Comparison of ENCODE assay signal across 11 cellular contexts in the genomic region with DNA sequence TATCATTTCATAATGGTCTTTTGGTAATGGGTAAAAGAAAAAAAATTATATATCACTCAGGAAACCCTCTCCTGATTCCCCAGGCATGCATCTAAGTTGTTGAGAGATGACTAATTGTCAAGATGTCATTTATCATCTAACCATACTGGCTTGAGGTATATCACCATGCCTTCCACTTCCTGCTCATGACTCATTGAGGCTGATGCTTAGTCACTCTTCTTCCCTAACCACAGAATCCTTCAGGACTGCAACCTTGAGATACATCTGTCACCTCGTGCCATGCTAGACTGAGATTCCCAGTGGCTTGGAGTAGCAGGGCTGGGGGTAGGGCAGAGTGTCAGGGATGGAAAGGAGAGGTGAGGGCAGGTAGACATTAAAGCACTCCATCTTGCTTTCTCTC.
DNase-seq lines count a peak whose midpoint lies in the region; ATAC-seq lines count a peak whose summit lies in the region.
"Had no signal": no experiment of that assay in that cellular context is flagged by ENCODE, and none has a peak within 500 bp of the region (broad histone marks: within the 10 kb centered on the region; RNA-seq: fewer than 3 reads in every experiment).

No MANE protein-coding gene starts in this region.

- H3K36me3 Mint-ChIP-seq in activated CD8-positive, alpha-beta T cell treated with anti-CD3 and anti-CD28 coated beads, Interleukin-2, amount 10 ng/mL, durations not matched to agents 7 days and 5 days (ENCODE audit: low read depth) = no peaks in the 10 kb centered on the region

- peaks cover 18% of the 10 kb centered on the region for H3K9me3 Mint-ChIP-seq in activated CD8-positive, alpha-beta T cell treated with anti-CD3 and anti-CD28 coated beads, Interleukin-2, amount 10 ng/mL, durations not matched to agents 7 days and 5 days (ENCODE audit: insufficient read depth)
- H3K9me3 Mint-ChIP-seq: activated T-cell treated with anti-CD3 and anti-CD28 coated beads, Interleukin-2, amount 50 U/mL, for 4 hours had no signal

- DNase-seq in SKM-1 (lab: John Stamatoyannopoulos, UW; ENCODE audit: unreplicated experiment) (peak; percentile 1), SKM-1 treated with dmso at 0.1 percent for 144 hours (lab: John Stamatoyannopoulos, UW; ENCODE audit: unreplicated experiment) (no peak), NCI-H2171 (lab: John Stamatoyannopoulos, UW) (peak; percentile 0), dermis blood vessel endothelial cell (peak; percentile 53), smooth muscle cell of the brain vasculature (ENCODE audit: low read depth, low spot score) (peak; percentile 23), T-helper 1 cell (no peak)
- no peak for DNase-seq in activated CD8-positive, alpha-beta T cell treated with anti-CD3 and anti-CD28 coated beads, Interleukin-2, amount 10 ng/mL, durations not matched to agents 7 days and 5 days
- DNase-seq in stimulated activated naive CD8-positive, alpha-beta T cell treated with anti-CD3 and anti-CD28 coated beads, Interleukin-15, Interleukin-2, amounts not matched to agents 100 U/mL and 50 U/mL, for 24 hours = no peak
- DNase-seq: activated T-cell treated with anti-CD3 and anti-CD28 coated beads, Interleukin-2, amount 50 U/mL, for 4 hours; immature natural killer cell; stimulated activated CD4-positive, alpha-beta T cell treated with anti-CD3 and anti-CD28 coated beads, Interleukin-1b, Interleukin-23, amount 100 ng/mL, for 48 hours had no signal

- ATAC-seq in activated CD8-positive, alpha-beta T cell treated with anti-CD3 and anti-CD28 coated beads, Interleukin-2, amount 10 ng/mL, durations not matched to agents 7 days and 5 days = no peak
- ATAC-seq in stimulated activated naive CD8-positive, alpha-beta T cell treated with anti-CD3 and anti-CD28 coated beads, Interleukin-15, Interleukin-2, amounts not matched to agents 100 U/mL and 50 U/mL, for 24 hours = no peak
- ATAC-seq: activated T-cell treated with anti-CD3 and anti-CD28 coated beads, Interleukin-2, amount 50 U/mL, for 4 hours had no signal

- CTCF ChIA-PET in activated CD8-positive, alpha-beta T cell treated with anti-CD3 and anti-CD28 coated beads, Interleukin-2, amount 10 ng/mL, durations not matched to agents 7 days and 5 days (lab: Charles Lee) = no interaction called here

- H3K27ac Mint-ChIP-seq in activated CD8-positive, alpha-beta T cell treated with anti-CD3 and anti-CD28 coated beads, Interleukin-2, amount 10 ng/mL, durations not matched to agents 7 days and 5 days = no peak overlapping the region
- H3K27ac Mint-ChIP-seq: immature natural killer cell had no signal

- H3K4me1 Mint-ChIP-seq in activated CD8-positive, alpha-beta T cell treated with anti-CD3 and anti-CD28 coated beads, Interleukin-2, amount 10 ng/mL, durations not matched to agents 7 days and 5 days (ENCODE audit: low read depth) = no peaks in the 10 kb centered on the region
- H3K4me1 Mint-ChIP-seq: immature natural killer cell had no signal

- POLR2A ChIA-PET in activated CD8-positive, alpha-beta T cell treated with anti-CD3 and anti-CD28 coated beads, Interleukin-2, amount 10 ng/mL, durations not matched to agents 7 days and 5 days (lab: Charles Lee) = no interaction called here

- no peaks in the 10 kb centered on the region for H3K27me3 Mint-ChIP-seq in activated CD8-positive, alpha-beta T cell treated with anti-CD3 and anti-CD28 coated beads, Interleukin-2, amount 10 ng/mL, durations not matched to agents 7 days and 5 days (ENCODE audit: low read depth)

- H3K4me3 Mint-ChIP-seq in activated CD8-positive, alpha-beta T cell treated with anti-CD3 and anti-CD28 coated beads, Interleukin-2, amount 10 ng/mL, durations not matched to agents 7 days and 5 days = no peak overlapping the region
- H3K4me3 Mint-ChIP-seq: activated T-cell treated with anti-CD3 and anti-CD28 coated beads, Interleukin-2, amount 50 U/mL, for 4 hours; immature natural killer cell had no signal

Comparison
In these comparisons a context has a peak if more than half of its experiments do, and no peak if none do; other contexts are left out.
1. DNase-seq: peak in SKM-1 (single experiment), NCI-H2171 (single experiment), dermis blood vessel endothelial cell (single experiment) and smooth muscle cell of the brain vasculature (single experiment); none in SKM-1 treated with dmso at 0.1 percent for 144 hours (single experiment), activated CD8-positive, alpha-beta T cell treated with anti-CD3 and anti-CD28 coated beads, Interleukin-2, amount 10 ng/mL, durations not matched to agents 7 days and 5 days (single experiment), stimulated activated naive CD8-positive, alpha-beta T cell treated with anti-CD3 and anti-CD28 coated beads, Interleukin-15, Interleukin-2, amounts not matched to agents 100 U/mL and 50 U/mL, for 24 hours (single experiment) and T-helper 1 cell (0 of 5).